ENCODE assay signal across 1 cellular context in the genomic region with DNA sequence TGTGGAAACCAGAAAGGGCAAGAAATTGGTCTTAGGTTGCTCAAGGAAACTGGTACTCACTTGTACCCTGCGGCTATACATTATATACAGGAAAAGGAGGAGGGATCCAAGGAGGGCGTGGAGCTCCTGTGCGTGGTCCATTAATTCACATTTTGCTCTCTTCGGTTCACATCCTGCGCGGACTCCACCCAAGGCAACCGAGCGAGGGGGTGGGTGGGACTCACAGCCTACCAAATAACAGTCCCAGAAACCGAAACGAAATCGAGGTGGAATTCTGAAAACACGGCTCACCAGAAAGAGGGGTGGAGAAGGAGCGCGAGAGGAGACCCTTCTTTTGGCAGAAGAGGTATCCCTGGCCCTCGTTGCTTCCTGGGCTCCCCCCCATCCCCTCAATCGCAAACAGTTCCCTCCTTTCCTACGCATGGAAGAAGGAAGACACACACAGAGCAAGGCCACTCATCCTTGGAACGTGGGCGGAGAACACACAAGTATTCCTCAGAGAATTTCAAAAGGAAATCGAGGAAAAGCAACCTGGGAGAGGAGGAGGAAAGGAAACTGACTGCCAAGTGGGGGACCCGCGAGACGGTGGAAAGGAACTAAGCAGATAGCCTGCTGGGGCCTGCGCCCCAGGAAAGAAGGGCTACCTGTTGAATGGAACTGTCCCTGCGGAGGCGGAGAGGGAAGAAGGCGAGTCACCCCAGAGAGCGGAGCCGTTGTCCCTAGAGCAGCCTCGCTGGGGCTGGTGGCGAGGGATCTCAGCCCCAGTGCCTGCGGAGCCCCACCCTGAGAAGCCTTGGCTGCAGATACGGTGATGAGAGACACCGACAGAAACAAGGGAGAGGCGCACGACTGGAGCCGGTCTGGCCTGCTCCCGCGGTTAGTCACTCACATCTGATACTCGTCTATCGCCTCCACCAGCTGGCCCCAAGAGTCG.
TF ChIP-seq lines count a peak whose summit lies in the region.

No MANE protein-coding gene starts in this region.

TF ChIP-seq in HEK293, 187 proteins besides CTCF, POLR2A, EP300 and RAD21 (continued from another document and continues in another):
- TF ChIP-seq, protein P1, sequence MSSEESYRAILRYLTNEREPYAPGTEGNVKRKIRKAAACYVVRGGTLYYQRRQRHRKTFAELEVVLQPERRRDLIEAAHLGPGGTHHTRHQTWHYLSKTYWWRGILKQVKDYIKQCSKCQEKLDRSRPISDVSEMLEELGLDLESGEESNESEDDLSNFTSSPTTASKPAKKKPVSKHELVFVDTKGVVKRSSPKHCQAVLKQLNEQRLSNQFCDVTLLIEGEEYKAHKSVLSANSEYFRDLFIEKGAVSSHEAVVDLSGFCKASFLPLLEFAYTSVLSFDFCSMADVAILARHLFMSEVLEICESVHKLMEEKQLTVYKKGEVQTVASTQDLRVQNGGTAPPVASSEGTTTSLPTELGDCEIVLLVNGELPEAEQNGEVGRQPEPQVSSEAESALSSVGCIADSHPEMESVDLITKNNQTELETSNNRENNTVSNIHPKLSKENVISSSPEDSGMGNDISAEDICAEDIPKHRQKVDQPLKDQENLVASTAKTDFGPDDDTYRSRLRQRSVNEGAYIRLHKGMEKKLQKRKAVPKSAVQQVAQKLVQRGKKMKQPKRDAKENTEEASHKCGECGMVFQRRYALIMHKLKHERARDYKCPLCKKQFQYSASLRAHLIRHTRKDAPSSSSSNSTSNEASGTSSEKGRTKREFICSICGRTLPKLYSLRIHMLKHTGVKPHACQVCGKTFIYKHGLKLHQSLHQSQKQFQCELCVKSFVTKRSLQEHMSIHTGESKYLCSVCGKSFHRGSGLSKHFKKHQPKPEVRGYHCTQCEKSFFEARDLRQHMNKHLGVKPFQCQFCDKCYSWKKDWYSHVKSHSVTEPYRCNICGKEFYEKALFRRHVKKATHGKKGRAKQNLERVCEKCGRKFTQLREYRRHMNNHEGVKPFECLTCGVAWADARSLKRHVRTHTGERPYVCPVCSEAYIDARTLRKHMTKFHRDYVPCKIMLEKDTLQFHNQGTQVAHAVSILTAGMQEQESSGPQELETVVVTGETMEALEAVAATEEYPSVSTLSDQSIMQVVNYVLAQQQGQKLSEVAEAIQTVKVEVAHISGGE (tag by site-specific recombination; conservative IDR thresholded peaks at IDR 0.05; ENCODE audit: low read depth): 0 out of 2 replicates have a peak, but pooled peaks have one; percentile 16
- TF ChIP-seq ZNF404 (tag by site-specific recombination; IDR thresholded peaks at IDR 0.05): no peak
- TF ChIP-seq ZNF530 (tag by site-specific recombination; IDR thresholded peaks at IDR 0.05; ENCODE audit: low read depth): no peak
- TF ChIP-seq KLF8 (tag by site-specific recombination; IDR thresholded peaks at IDR 0.05): peak; percentile 45
- no peak for TF ChIP-seq ZNF292 (tag by site-specific recombination; IDR thresholded peaks at IDR 0.05; ENCODE audit: borderline replicate concordance, low read depth)
- no peak for TF ChIP-seq HOXA7 (CRISPR knock-in tag; IDR thresholded peaks at IDR 0.05; ENCODE audit: borderline replicate concordance)
- TF ChIP-seq SP3 (tag by site-specific recombination; IDR thresholded peaks at IDR 0.05): peak; percentile 71
- TF ChIP-seq KLF16 (tag by site-specific recombination; IDR thresholded peaks at IDR 0.05): no peak
- no peak for TF ChIP-seq ZNF837 (tag by site-specific recombination; IDR thresholded peaks at IDR 0.05)
- TF ChIP-seq ZNF19 (tag by site-specific recombination; IDR thresholded peaks at IDR 0.05; ENCODE audit: low read depth): no peak
- no peak for TF ChIP-seq ZNF23 (tag by site-specific recombination; IDR thresholded peaks at IDR 0.05; ENCODE audit: borderline replicate concordance)
- no peak for TF ChIP-seq ZFP41 (tag by site-specific recombination; IDR thresholded peaks at IDR 0.05; ENCODE audit: borderline replicate concordance)
- TF ChIP-seq, protein P2, sequence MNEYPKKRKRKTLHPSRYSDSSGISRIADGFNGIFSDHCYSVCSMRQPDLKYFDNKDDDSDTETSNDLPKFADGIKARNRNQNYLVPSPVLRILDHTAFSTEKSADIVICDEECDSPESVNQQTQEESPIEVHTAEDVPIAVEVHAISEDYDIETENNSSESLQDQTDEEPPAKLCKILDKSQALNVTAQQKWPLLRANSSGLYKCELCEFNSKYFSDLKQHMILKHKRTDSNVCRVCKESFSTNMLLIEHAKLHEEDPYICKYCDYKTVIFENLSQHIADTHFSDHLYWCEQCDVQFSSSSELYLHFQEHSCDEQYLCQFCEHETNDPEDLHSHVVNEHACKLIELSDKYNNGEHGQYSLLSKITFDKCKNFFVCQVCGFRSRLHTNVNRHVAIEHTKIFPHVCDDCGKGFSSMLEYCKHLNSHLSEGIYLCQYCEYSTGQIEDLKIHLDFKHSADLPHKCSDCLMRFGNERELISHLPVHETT (tag by site-specific recombination; IDR thresholded peaks at IDR 0.05): no peak
- TF ChIP-seq ZNF555 (tag by site-specific recombination; conservative IDR thresholded peaks at IDR 0.05): no peak
- TF ChIP-seq ZNF335 (tag by site-specific recombination; conservative IDR thresholded peaks at IDR 0.05): peak; percentile 58; the same call in 1 of the 2 replicates
- peak; percentile 18; the same call in 1 of the 2 replicates for TF ChIP-seq MYNN (tag by site-specific recombination; IDR thresholded peaks at IDR 0.05; ENCODE audit: borderline replicate concordance)
- TF ChIP-seq, protein P3, sequence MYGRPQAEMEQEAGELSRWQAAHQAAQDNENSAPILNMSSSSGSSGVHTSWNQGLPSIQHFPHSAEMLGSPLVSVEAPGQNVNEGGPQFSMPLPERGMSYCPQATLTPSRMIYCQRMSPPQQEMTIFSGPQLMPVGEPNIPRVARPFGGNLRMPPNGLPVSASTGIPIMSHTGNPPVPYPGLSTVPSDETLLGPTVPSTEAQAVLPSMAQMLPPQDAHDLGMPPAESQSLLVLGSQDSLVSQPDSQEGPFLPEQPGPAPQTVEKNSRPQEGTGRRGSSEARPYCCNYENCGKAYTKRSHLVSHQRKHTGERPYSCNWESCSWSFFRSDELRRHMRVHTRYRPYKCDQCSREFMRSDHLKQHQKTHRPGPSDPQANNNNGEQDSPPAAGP (tag by site-specific recombination; IDR thresholded peaks at IDR 0.05): no peak; the same call in 1 of the 2 replicates
- TF ChIP-seq GLI4 (tag by site-specific recombination; IDR thresholded peaks at IDR 0.05): no peak
- TF ChIP-seq, protein P4, sequence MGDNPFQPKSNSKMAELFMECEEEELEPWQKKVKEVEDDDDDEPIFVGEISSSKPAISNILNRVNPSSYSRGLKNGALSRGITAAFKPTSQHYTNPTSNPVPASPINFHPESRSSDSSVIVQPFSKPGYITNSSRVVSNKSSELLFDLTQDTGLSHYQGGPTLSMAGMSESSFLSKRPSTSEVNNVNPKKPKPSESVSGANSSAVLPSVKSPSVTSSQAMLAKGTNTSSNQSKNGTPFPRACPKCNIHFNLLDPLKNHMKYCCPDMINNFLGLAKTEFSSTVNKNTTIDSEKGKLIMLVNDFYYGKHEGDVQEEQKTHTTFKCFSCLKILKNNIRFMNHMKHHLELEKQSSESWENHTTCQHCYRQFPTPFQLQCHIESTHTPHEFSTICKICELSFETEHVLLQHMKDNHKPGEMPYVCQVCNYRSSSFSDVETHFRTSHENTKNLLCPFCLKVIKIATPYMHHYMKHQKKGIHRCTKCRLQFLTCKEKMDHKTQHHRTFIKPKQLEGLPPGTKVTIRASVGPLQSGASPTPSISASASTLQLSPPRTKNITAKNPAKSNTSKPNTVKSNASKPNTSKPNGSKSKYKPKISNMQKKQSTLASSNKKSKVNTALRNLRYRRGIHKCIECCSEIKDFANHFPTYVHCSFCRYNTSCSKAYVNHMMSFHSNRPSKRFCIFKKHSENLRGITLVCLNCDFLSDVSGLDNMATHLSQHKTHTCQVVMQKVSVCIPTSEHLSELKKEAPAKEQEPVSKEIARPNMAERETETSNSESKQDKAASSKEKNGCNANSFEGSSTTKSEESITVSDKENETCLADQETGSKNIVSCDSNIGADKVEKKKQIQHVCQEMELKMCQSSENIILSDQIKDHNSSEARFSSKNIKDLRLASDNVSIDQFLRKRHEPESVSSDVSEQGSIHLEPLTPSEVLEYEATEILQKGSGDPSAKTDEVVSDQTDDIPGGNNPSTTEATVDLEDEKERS (tag by site-specific recombination; IDR thresholded peaks at IDR 0.05): no peak
- no peak for TF ChIP-seq ZNF521 (tag by site-specific recombination; IDR thresholded peaks at IDR 0.05)
- TF ChIP-seq ZNF184 (tag by site-specific recombination; IDR thresholded peaks at IDR 0.05): no peak
- TF ChIP-seq, protein P5, sequence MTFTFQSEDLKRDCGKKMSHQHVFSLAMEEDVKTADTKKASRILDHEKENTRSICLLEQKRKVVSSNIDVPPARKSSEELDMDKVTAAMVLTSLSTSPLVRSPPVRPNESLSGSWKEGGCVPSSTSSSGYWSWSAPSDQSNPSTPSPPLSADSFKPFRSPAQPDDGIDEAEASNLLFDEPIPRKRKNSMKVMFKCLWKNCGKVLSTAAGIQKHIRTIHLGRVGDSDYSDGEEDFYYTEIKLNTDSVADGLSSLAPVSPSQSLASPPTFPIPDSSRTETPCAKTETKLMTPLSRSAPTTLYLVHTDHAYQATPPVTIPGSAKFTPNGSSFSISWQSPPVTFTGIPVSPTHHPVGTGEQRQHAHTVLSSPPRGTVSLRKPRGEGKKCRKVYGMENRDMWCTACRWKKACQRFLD (tag by site-specific recombination; IDR thresholded peaks at IDR 0.05): no peak
- no peak for TF ChIP-seq KLF7 (tag by site-specific recombination; IDR thresholded peaks at IDR 0.05; ENCODE audit: borderline replicate concordance)
- no peak for TF ChIP-seq ZBTB7A (tag by site-specific recombination; IDR thresholded peaks at IDR 0.05; ENCODE audit: low read depth)
- TF ChIP-seq GLIS2 (tag by site-specific recombination; IDR thresholded peaks at IDR 0.05): peak; percentile 37; the same call in 1 of the 2 replicates
- TF ChIP-seq ZFP69B (tag by site-specific recombination; IDR thresholded peaks at IDR 0.05): no peak
- TF ChIP-seq ZNF391 (tag by site-specific recombination; IDR thresholded peaks at IDR 0.05; ENCODE audit: borderline replicate concordance, low read depth): no peak
- no peak for TF ChIP-seq ZNF175 (tag by site-specific recombination; IDR thresholded peaks at IDR 0.05)
- TF ChIP-seq ZNF138 (tag by site-specific recombination; IDR thresholded peaks at IDR 0.05; ENCODE audit: borderline replicate concordance): no peak
- TF ChIP-seq RBAK (tag by site-specific recombination; IDR thresholded peaks at IDR 0.05): no peak
- TF ChIP-seq, protein P6, sequence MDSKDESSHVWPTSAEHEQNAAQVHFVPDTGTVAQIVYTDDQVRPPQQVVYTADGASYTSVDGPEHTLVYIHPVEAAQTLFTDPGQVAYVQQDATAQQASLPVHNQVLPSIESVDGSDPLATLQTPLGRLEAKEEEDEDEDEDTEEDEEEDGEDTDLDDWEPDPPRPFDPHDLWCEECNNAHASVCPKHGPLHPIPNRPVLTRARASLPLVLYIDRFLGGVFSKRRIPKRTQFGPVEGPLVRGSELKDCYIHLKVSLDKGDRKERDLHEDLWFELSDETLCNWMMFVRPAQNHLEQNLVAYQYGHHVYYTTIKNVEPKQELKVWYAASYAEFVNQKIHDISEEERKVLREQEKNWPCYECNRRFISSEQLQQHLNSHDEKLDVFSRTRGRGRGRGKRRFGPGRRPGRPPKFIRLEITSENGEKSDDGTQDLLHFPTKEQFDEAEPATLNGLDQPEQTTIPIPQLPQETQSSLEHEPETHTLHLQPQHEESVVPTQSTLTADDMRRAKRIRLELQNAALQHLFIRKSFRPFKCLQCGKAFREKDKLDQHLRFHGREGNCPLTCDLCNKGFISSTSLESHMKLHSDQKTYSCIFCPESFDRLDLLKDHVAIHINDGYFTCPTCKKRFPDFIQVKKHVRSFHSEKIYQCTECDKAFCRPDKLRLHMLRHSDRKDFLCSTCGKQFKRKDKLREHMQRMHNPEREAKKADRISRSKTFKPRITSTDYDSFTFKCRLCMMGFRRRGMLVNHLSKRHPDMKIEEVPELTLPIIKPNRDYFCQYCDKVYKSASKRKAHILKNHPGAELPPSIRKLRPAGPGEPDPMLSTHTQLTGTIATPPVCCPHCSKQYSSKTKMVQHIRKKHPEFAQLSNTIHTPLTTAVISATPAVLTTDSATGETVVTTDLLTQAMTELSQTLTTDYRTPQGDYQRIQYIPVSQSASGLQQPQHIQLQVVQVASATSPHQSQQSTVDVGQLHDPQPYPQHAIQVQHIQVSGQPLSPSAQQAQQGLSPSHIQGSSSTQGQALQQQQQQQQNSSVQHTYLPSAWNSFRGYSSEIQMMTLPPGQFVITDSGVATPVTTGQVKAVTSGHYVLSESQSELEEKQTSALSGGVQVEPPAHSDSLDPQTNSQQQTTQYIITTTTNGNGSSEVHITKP (tag by site-specific recombination; IDR thresholded peaks at IDR 0.05): peak; percentile 99
- no peak for TF ChIP-seq ZNF302 (tag by site-specific recombination; IDR thresholded peaks at IDR 0.05; ENCODE audit: low read depth)
- no peak for TF ChIP-seq ZNF561 (tag by site-specific recombination; IDR thresholded peaks at IDR 0.05; ENCODE audit: borderline replicate concordance)
- TF ChIP-seq, protein P7, sequence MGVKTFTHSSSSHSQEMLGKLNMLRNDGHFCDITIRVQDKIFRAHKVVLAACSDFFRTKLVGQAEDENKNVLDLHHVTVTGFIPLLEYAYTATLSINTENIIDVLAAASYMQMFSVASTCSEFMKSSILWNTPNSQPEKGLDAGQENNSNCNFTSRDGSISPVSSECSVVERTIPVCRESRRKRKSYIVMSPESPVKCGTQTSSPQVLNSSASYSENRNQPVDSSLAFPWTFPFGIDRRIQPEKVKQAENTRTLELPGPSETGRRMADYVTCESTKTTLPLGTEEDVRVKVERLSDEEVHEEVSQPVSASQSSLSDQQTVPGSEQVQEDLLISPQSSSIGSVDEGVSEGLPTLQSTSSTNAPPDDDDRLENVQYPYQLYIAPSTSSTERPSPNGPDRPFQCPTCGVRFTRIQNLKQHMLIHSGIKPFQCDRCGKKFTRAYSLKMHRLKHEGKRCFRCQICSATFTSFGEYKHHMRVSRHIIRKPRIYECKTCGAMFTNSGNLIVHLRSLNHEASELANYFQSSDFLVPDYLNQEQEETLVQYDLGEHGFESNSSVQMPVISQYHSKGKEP (tag by site-specific recombination; IDR thresholded peaks at IDR 0.05): no peak
- TF ChIP-seq, protein P8, sequence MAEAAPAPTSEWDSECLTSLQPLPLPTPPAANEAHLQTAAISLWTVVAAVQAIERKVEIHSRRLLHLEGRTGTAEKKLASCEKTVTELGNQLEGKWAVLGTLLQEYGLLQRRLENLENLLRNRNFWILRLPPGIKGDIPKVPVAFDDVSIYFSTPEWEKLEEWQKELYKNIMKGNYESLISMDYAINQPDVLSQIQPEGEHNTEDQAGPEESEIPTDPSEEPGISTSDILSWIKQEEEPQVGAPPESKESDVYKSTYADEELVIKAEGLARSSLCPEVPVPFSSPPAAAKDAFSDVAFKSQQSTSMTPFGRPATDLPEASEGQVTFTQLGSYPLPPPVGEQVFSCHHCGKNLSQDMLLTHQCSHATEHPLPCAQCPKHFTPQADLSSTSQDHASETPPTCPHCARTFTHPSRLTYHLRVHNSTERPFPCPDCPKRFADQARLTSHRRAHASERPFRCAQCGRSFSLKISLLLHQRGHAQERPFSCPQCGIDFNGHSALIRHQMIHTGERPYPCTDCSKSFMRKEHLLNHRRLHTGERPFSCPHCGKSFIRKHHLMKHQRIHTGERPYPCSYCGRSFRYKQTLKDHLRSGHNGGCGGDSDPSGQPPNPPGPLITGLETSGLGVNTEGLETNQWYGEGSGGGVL (tag by site-specific recombination; IDR thresholded peaks at IDR 0.05): no peak
- no peak for TF ChIP-seq MEIS1 (CRISPR knock-in tag; IDR thresholded peaks at IDR 0.05; ENCODE audit: borderline replicate concordance)
- TF ChIP-seq ZNF248 (tag by site-specific recombination; IDR thresholded peaks at IDR 0.05): no peak
